ENCODE assay signal across 4 cellular contexts in the genomic region with DNA sequence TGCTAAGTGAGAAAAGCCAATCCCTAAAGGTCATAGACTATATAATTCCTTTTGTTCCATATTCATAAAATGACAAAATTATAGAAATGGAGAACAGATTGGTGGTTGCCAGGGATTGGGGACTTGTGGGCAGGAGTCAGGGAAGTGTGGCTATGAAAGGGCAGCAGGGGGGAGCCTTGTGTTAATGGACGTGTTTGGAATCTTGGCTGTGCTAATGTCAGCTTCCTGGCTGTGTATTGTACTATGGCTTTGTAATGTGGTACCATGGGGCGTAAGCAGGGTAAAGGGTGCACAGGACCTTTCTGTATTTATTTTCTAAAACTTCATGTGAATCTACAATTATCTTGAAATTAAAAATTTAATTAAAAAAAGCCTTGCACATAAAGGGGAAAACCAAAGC.
"Had no signal": no experiment of that assay in that cellular context is flagged by ENCODE, and none has a peak within 500 bp of the region (broad histone marks: within the 10 kb centered on the region; RNA-seq: fewer than 3 reads in every experiment).

No MANE protein-coding gene starts in this region.

- H3K4me3 ChIP-seq: GM23338 had no signal

- H3K9me3 Mint-ChIP-seq: GM23338, H9 had no signal

- H3K4me1 Mint-ChIP-seq: GM23338, IgD-negative memory B cell had no signal

- DNase-seq: H9, HCEC 1CT had no signal

- H3K27ac Mint-ChIP-seq: GM23338, IgD-negative memory B cell had no signal

- H3K36me3 Mint-ChIP-seq: IgD-negative memory B cell had no signal

- H3K4me3 Mint-ChIP-seq: GM23338, H9, IgD-negative memory B cell had no signal

- H3K27me3 Mint-ChIP-seq: IgD-negative memory B cell had no signal

- ATAC-seq: GM23338 had no signal

- H3K4me2 ChIP-seq: GM23338 had no signal
